Comparison of ENCODE assay signal across 20 cellular contexts in genomic region chr9:37437010-37437409, GRCh38. TPM values are rescaled to one million over a fixed set of nuclear protein-coding genes. Genes with fewer than 3 reads are reported as not detected.
DNase-seq lines count a peak whose midpoint lies in the region; ATAC-seq, FAIRE-seq and TF ChIP-seq lines count a peak whose summit lies in the region.
"Had no signal": no experiment of that assay in that cellular context is flagged by ENCODE, and none has a peak within 500 bp of the region (broad histone marks: within the 10 kb centered on the region; RNA-seq: fewer than 3 reads in every experiment).

No MANE protein-coding gene starts in this region.

- no peaks in the 10 kb centered on the region for H3K36me3 Mint-ChIP-seq in glutamatergic neuron (ENCODE audit: unreplicated experiment)

- H3K4me1 Mint-ChIP-seq in glutamatergic neuron (ENCODE audit: low read depth, unreplicated experiment), result peaks cover 2% of the 10 kb centered on the region

- H3K9me3 Mint-ChIP-seq in glutamatergic neuron (ENCODE audit: unreplicated experiment), result peaks cover 1% of the 10 kb centered on the region
- H3K9me3 Mint-ChIP-seq: CD4-positive, alpha-beta T cell had no signal

- no peak overlapping the region for H3K4me3 Mint-ChIP-seq in glutamatergic neuron (ENCODE audit: unreplicated experiment)
- H3K4me3 Mint-ChIP-seq: CD4-positive, alpha-beta T cell had no signal

- H3K27me3 ChIP-seq in right atrium auricular region, result no peaks in the 10 kb centered on the region
- H3K27me3 ChIP-seq in GM12878 (replicated peaks in 1 of 2; ENCODE audit: control insufficient read depth in 2 of 2, insufficient read depth in 2 of 2, low read length in 1 of 2), result no peaks in the 10 kb centered on the region
- no peaks in the 10 kb centered on the region for H3K27me3 ChIP-seq in gastrocnemius medialis

- H3K4me1 ChIP-seq in right atrium auricular region, result peaks cover 0 to 47% of the 10 kb centered on the region in 2 donors
- no peaks in the 10 kb centered on the region for H3K4me1 ChIP-seq in GM12878 (ENCODE audit: control insufficient read depth, insufficient read depth, low read length)
- H3K4me1 ChIP-seq in gastrocnemius medialis, result peaks cover 36 to 49% of the 10 kb centered on the region in 2 donors
- H3K4me1 ChIP-seq: A549 had no signal

- in situ Hi-C loops in GM12878 (cut with MboI), result no loop called here
- in situ Hi-C loops in gastrocnemius medialis (cut with MboI; ENCODE audit: low sequenced_read_pairs in 4 of 4), result no loop called here
- in situ Hi-C loops in G401 (cut with HindIII; ENCODE audit: low sequenced_read_pairs), result no loop called here

- no peak overlapping the region for H2AFZ ChIP-seq in GM12878 (ENCODE audit: control insufficient read depth, low read depth, low read length)

- CTCF ChIA-PET in GM12878 (lab: Yijun Ruan, JAX), result interaction anchor here (0.7 kb wide), 1 partner anchor 15 kb away, joined by 3 read pairs; no protein-coding TSS in a partner anchor

- H3K36me3 ChIP-seq in right atrium auricular region, result peaks cover 69% of the 10 kb centered on the region
- peaks cover 29 to 37% of the 10 kb centered on the region in 2 experiments for H3K36me3 ChIP-seq in GM12878 (ENCODE audit: control insufficient read depth in 2 of 2, insufficient read depth in 2 of 2, low read length in 1 of 2)
- peaks cover 0 to 73% of the 10 kb centered on the region in 2 donors for H3K36me3 ChIP-seq in gastrocnemius medialis

- ATAC-seq in left cardiac atrium, result peak; percentile 1 to 2
- no peak for ATAC-seq in GM12878
- ATAC-seq in gastrocnemius medialis, result no peak
- no peak for ATAC-seq in GM18867 (IDR thresholded peaks at IDR 0.05; ENCODE audit: unreplicated experiment)
- ATAC-seq: A549 had no signal

- no TSS peak for BruUV-seq in GM12878 (replicated peaks; lab: Mats Ljungman, UMichigan)

- intact Hi-C loops in left cardiac atrium (cut with DNase I), result no loop called here
- intact Hi-C loops in GM12878 (cut with micrococcal nuclease; ENCODE audit: unreplicated experiment), result no loop called here
- intact Hi-C loops in gastrocnemius medialis (cut with DNase I; ENCODE audit: low total_unique reads), result no loop called here

- H3K4me2 ChIP-seq in GM12878 (ENCODE audit: control insufficient read depth, insufficient read depth), result no peak overlapping the region
- H3K4me2 ChIP-seq: A549 had no signal

- DNase-seq in left cardiac atrium (no peak), right atrium auricular region (ENCODE audit: low spot score) (no peak), GM12878 (ENCODE audit: low read depth, low spot score) (no peak), glutamatergic neuron (no peak), gastrocnemius medialis (no peak), G401 (ENCODE audit: low spot score) (no peak)
- DNase-seq in activated CD4-positive, CD25-positive, alpha-beta regulatory T cell (lab: John Stamatoyannopoulos, UW), result no peak
- DNase-seq: CD4-positive, alpha-beta T cell; DMS153; GF-D8; GOT3; KG1; NCI-H1417; NCI-H187; NCI-H2107; NCI-H2227 treated with DMSO at 0.1 percent for 48 hours; NCI-H510A treated with DMSO at 0.1 percent for 48 hours; SIG-M5 had no signal

- TF ChIP-seq CTCF in right atrium auricular region (IDR thresholded peaks at IDR 0.05) (no peak), GM12878 (IDR thresholded peaks at IDR 0.05 in 2 of 3, conservative IDR thresholded peaks at IDR 0.05 in 1 of 3; ENCODE audit: control insufficient read depth in 2 of 3, extremely low read depth in 1 of 3, insufficient read depth in 1 of 3, low read depth in 3 of 3, low read length in 3 of 3) (no peak), glutamatergic neuron (IDR thresholded peaks at IDR 0.05; ENCODE audit: partially characterized antibody, unreplicated experiment) (no peak), gastrocnemius medialis (IDR thresholded peaks at IDR 0.05 in 4 of 5, conservative IDR thresholded peaks at IDR 0.05 in 1 of 5) (no peak)

- TF ChIP-seq RAD21 in GM12878 (IDR thresholded peaks at IDR 0.05; ENCODE audit: insufficient read depth, low read depth, low read length), result no peak

- H3K4me3 ChIP-seq in right atrium auricular region (no peak overlapping the region), GM12878 (no peak overlapping the region), gastrocnemius medialis (no peak overlapping the region)
- H3K4me3 ChIP-seq: A549 had no signal

- 97% methylated on average over 6 of the region's 6 CpGs for WGBS in GM12878 (ENCODE audit: insufficient coverage, insufficient replicate concordance, low lambda C conversion rate, missing lambda C conversion rate)

- H3K27me3 Mint-ChIP-seq in glutamatergic neuron (ENCODE audit: unreplicated experiment), result peaks cover 2% of the 10 kb centered on the region
- H3K27me3 Mint-ChIP-seq: CD4-positive, alpha-beta T cell had no signal

- H3K9me3 ChIP-seq in right atrium auricular region, result no peaks in the 10 kb centered on the region
- no peaks in the 10 kb centered on the region for H3K9me3 ChIP-seq in GM12878 (replicated peaks; ENCODE audit: control insufficient read depth, insufficient read depth, low read length)
- no peaks in the 10 kb centered on the region for H3K9me3 ChIP-seq in gastrocnemius medialis
- H3K9me3 ChIP-seq: A549 had no signal

- H4K20me1 ChIP-seq in GM12878 (ENCODE audit: control insufficient read depth, insufficient read depth), result no peaks in the 10 kb centered on the region

- RAD21 ChIA-PET in GM12878 (lab: Charles Lee; ENCODE audit: unreplicated experiment), result no interaction called here

- H3K27ac Mint-ChIP-seq in glutamatergic neuron (ENCODE audit: unreplicated experiment), result peak overlapping the region; percentile 11
- H3K27ac Mint-ChIP-seq: CD4-positive, alpha-beta T cell had no signal

- no peak overlapping the region for H3K27ac ChIP-seq in right atrium auricular region
- H3K27ac ChIP-seq in GM12878 (ENCODE audit: control insufficient read depth, insufficient read depth), result no peak overlapping the region
- H3K27ac ChIP-seq in gastrocnemius medialis, result peak overlapping the region; percentile 20 to 71 (median 40)
- H3K27ac ChIP-seq: A549 had no signal

- FAIRE-seq in GM12878 (lab: Jason Lieb, UNC), result no peak
- FAIRE-seq: A549 had no signal

- TF ChIP-seq POLR2A in GM12878 (IDR thresholded peaks at IDR 0.05; ENCODE audit: low read depth, low read length) (0 out of 2 replicates have a peak, but pooled peaks have one; percentile 5), gastrocnemius medialis (IDR thresholded peaks at IDR 0.05) (no peak)

- no peak overlapping the region for H3K9ac ChIP-seq in GM12878 (ENCODE audit: control insufficient read depth, insufficient read depth, low read length)

- POLR2A ChIA-PET in GM12878 (lab: Charles Lee), result no interaction called here

- SMC1A ChIA-PET in GM12878 (lab: Charles Lee; ENCODE audit: uncharacterized antibody, unreplicated experiment), result no interaction called here

- no peaks in the 10 kb centered on the region; the same call in none of the 2 replicates for H3K79me2 ChIP-seq in GM12878 (ENCODE audit: control insufficient read depth, insufficient read depth, low read length)

- no peak for TF ChIP-seq EP300 in GM12878 (IDR thresholded peaks at IDR 0.05; ENCODE audit: borderline replicate concordance in 1 of 2, control insufficient read depth in 1 of 2, low read depth in 2 of 2, low read length in 2 of 2)

RNA-seq across cellular contexts. Expression of gene GRHPR, which starts 14.5 kb away (rescaled TPM):
- 100 to 1,000 TPM in 1 of 2 donors, 10 to 100 TPM in 1; 86.6 to 109 TPM for total RNA-seq in left cardiac atrium
- 100 to 1,000 TPM; 129 to 137 TPM for total RNA-seq in right atrium auricular region
- 108 and 136 TPM in 2 replicates for total RNA-seq in GM12878 (2013; cell fraction: nucleolus; rRNA removed)
- 179 and 190 TPM in 2 replicates for total RNA-seq in GM12878 (2014; rRNA removed)
- total RNA-seq in GM12878 (2014; rRNA removed; fragmentation: Illumina TruSeq; extraction: Trizol), result 104 and 111 TPM in 2 replicates
- 120 and 127 TPM in 2 replicates for total RNA-seq in GM12878 (2021)
- 70.6 TPM for polyA plus RNA-seq in GM12878 (2011; ENCODE audit: low read depth)
- 68.5 and 132 TPM in 2 replicates for polyA plus RNA-seq in GM12878 (2011; rRNA removed)
- 195 and 247 TPM in 2 replicates for polyA plus RNA-seq in GM12878 (2011; cell fraction: cytosol; rRNA removed)
- 168 and 195 TPM in 2 replicates for polyA plus RNA-seq in GM12878 (2011; cell fraction: nucleus; rRNA removed)
- 91.5 and 110 TPM in 2 replicates for polyA plus RNA-seq in GM12878 (2012)
- 65.4 and 96.1 TPM in 2 replicates for polyA plus RNA-seq in GM12878 (2014; fragmentation: Illumina TruSeq; extraction: Trizol)
- 10 to 100 TPM; 52.4 to 78.6 TPM for polyA plus RNA-seq in GM12878 (2014; fragmentation: Nextera tagmentation; extraction: Ambion mirVana)
- polyA plus RNA-seq in GM12878 (2014; rRNA removed), result 194 and 209 TPM in 2 replicates
- 100 to 1,000 TPM; 153 to 154 TPM for polyA plus RNA-seq in GM12878 (2016; fragmentation: Nextera tagmentation; extraction: Ambion mirVana)
- 81.4 and 134 TPM in 2 replicates for polyA minus RNA-seq in GM12878 (2011; rRNA and poly(A)+ RNA removed)
- 31.9 and 41.0 TPM in 2 replicates for polyA minus RNA-seq in GM12878 (2011; cell fraction: cytosol; rRNA and poly(A)+ RNA removed)
- polyA minus RNA-seq in GM12878 (2011; cell fraction: nucleus; rRNA and poly(A)+ RNA removed), result 33.0 and 70.1 TPM in 2 replicates
- total RNA-seq in glutamatergic neuron (ENCODE audit: unreplicated experiment), result 78.1 TPM
- 100 to 1,000 TPM; 119 to 138 (median 128) TPM for total RNA-seq in gastrocnemius medialis
- total RNA-seq in G401 (2014; rRNA removed; shearing (Covaris generic)), result 181 and 183 TPM in 2 replicates

RNA-seq across cellular contexts. Expression of gene ZBTB5, which starts 28.2 kb away (rescaled TPM):
- total RNA-seq in left cardiac atrium (1 to 10 TPM; 5.4 to 7.8 TPM), right atrium auricular region (1 to 10 TPM; 4.9 to 9.9 TPM), GM12878 (2014; rRNA removed) (12.8 and 15.6 TPM in 2 replicates), GM12878 (2014; rRNA removed; fragmentation: Illumina TruSeq; extraction: Trizol) (11.4 and 12.2 TPM in 2 replicates), GM12878 (2021) (12.7 and 13.3 TPM in 2 replicates), glutamatergic neuron (ENCODE audit: unreplicated experiment) (14.3 TPM), gastrocnemius medialis (1 to 10 TPM; 5.6 to 7.0 (median 6.7) TPM)
- total RNA-seq in GM12878 (2013; cell fraction: nucleolus; rRNA removed), result 35.8 and 37.5 TPM in 2 replicates
- polyA plus RNA-seq in GM12878 (2011; ENCODE audit: low read depth), result 9.4 TPM
- polyA plus RNA-seq in GM12878 (2011; rRNA removed) (29.2 and 32.5 TPM in 2 replicates), GM12878 (2014; fragmentation: Illumina TruSeq; extraction: Trizol) (14.3 and 14.5 TPM in 2 replicates), GM12878 (2014; fragmentation: Nextera tagmentation; extraction: Ambion mirVana) (1 to 10 TPM; 1.4 to 2.5 TPM), GM12878 (2014; rRNA removed) (13.0 and 13.2 TPM in 2 replicates), GM12878 (2016; fragmentation: Nextera tagmentation; extraction: Ambion mirVana) (1 to 10 TPM; 4.5 to 4.6 TPM)
- polyA plus RNA-seq in GM12878 (2011; cell fraction: cytosol; rRNA removed), result 23.3 and 26.5 TPM in 2 replicates
- polyA plus RNA-seq in GM12878 (2011; cell fraction: nucleus; rRNA removed), result 31.1 and 48.9 TPM in 2 replicates
- 11.2 and 14.0 TPM in 2 replicates for polyA plus RNA-seq in GM12878 (2012)
- 30.5 and 31.2 TPM in 2 replicates for polyA minus RNA-seq in GM12878 (2011; rRNA and poly(A)+ RNA removed)
- 8.2 and 9.6 TPM in 2 replicates for polyA minus RNA-seq in GM12878 (2011; cell fraction: cytosol; rRNA and poly(A)+ RNA removed)
- 13.8 and 19.0 TPM in 2 replicates for polyA minus RNA-seq in GM12878 (2011; cell fraction: nucleus; rRNA and poly(A)+ RNA removed)
- 18.8 and 20.7 TPM in 2 replicates for total RNA-seq in G401 (2014; rRNA removed; shearing (Covaris generic))

RNA-seq across cellular contexts. Expression of gene POLR1E, which starts 48.7 kb away (rescaled TPM):
- total RNA-seq in left cardiac atrium (10 to 100 TPM; 12.5 to 17.2 TPM), right atrium auricular region (10 to 100 TPM in 1 of 2 donors, 1 to 10 TPM in 1; 9.6 to 13.3 TPM), GM12878 (2014; rRNA removed) (52.1 and 57.9 TPM in 2 replicates), GM12878 (2014; rRNA removed; fragmentation: Illumina TruSeq; extraction: Trizol) (66.7 and 71.3 TPM in 2 replicates), GM12878 (2021) (47.7 and 48.7 TPM in 2 replicates), glutamatergic neuron (ENCODE audit: unreplicated experiment) (58.2 TPM), gastrocnemius medialis (10 to 100 TPM; 16.7 to 22.3 (median 17.6) TPM)
- total RNA-seq in GM12878 (2013; cell fraction: nucleolus; rRNA removed), result 30.1 and 31.2 TPM in 2 replicates
- 30.2 TPM for polyA plus RNA-seq in GM12878 (2011; ENCODE audit: low read depth)
- polyA plus RNA-seq in GM12878 (2011; rRNA removed) (59.7 and 61.1 TPM in 2 replicates), GM12878 (2014; fragmentation: Illumina TruSeq; extraction: Trizol) (65.0 and 66.6 TPM in 2 replicates), GM12878 (2014; fragmentation: Nextera tagmentation; extraction: Ambion mirVana) (10 to 100 TPM; 13.7 to 27.6 TPM), GM12878 (2014; rRNA removed) (55.7 and 57.2 TPM in 2 replicates), GM12878 (2016; fragmentation: Nextera tagmentation; extraction: Ambion mirVana) (10 to 100 TPM; 31.4 to 33.3 TPM)
- polyA plus RNA-seq in GM12878 (2011; cell fraction: cytosol; rRNA removed), result 47.2 and 51.1 TPM in 2 replicates
- 20.2 and 27.6 TPM in 2 replicates for polyA plus RNA-seq in GM12878 (2011; cell fraction: nucleus; rRNA removed)
- 32.5 and 42.2 TPM in 2 replicates for polyA plus RNA-seq in GM12878 (2012)
- 53.8 and 63.4 TPM in 2 replicates for polyA minus RNA-seq in GM12878 (2011; rRNA and poly(A)+ RNA removed)
- 15.1 and 19.5 TPM in 2 replicates for polyA minus RNA-seq in GM12878 (2011; cell fraction: cytosol; rRNA and poly(A)+ RNA removed)
- polyA minus RNA-seq in GM12878 (2011; cell fraction: nucleus; rRNA and poly(A)+ RNA removed), result 13.3 and 21.4 TPM in 2 replicates
- 37.5 and 44.2 TPM in 2 replicates for total RNA-seq in G401 (2014; rRNA removed; shearing (Covaris generic))

Comparison
In these comparisons a context has a peak if more than half of its experiments do, and no peak if none do; other contexts are left out.
1. ATAC-seq: peak in left cardiac atrium (2 of 2); none in GM12878 (single experiment), gastrocnemius medialis (0 of 2) and GM18867 (single experiment).
2. H3K27ac ChIP-seq: peak in gastrocnemius medialis (4 of 4); none in right atrium auricular region (0 of 2) and GM12878 (single experiment).